Comparison of ENCODE assay signal across 14 cellular contexts in the genomic region with DNA sequence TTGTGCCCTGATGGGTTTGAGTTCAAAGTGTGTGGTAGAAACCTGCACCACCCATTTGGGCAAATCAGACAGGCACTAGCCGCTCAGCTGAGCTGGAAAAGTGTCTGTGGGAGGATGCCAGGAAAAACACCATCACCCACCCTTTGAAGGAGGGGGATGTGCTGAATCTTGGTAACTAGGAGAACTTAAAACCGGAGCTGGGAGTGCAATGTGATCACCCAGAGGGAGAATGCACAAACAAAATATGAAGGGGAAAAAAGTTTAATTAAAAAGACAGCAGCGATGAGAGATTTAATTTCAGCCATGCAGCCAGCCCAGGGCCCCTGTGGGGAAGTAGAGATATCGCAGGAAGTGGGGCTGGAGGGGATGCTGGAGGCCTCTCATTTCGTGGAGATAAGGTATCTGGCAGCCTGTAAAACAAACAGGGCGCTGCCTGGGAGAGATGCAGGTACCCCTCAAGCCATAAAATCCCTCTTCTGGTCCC.
DNase-seq lines count a peak whose midpoint lies in the region; ATAC-seq and TF ChIP-seq lines count a peak whose summit lies in the region.
"Had no signal": no experiment of that assay in that cellular context is flagged by ENCODE, and none has a peak within 500 bp of the region (broad histone marks: within the 10 kb centered on the region; RNA-seq: fewer than 3 reads in every experiment).

No MANE protein-coding gene starts in this region.

- H3K9me3 Mint-ChIP-seq in GM23338 = no peaks in the 10 kb centered on the region; the same call in 2 of the 3 replicates
- H3K9me3 Mint-ChIP-seq in nephron = no peaks in the 10 kb centered on the region
- no peaks in the 10 kb centered on the region for H3K9me3 Mint-ChIP-seq in CD14-positive monocyte
- no peaks in the 10 kb centered on the region for H3K9me3 Mint-ChIP-seq in Calu3 (ENCODE audit: low read depth, unreplicated experiment)

- H4K20me1 ChIP-seq in GM23338 (replicated peaks; ENCODE audit: insufficient read depth) = no peaks in the 10 kb centered on the region

- peaks cover 21% of the 10 kb centered on the region for H3K4me1 ChIP-seq in GM23338 (ENCODE audit: insufficient read depth)

- H3F3A ChIP-seq in GM23338 (replicated peaks; ENCODE audit: low read depth) = no peaks in the 10 kb centered on the region

- peaks cover 32% of the 10 kb centered on the region for H3K4me1 Mint-ChIP-seq in GM23338
- H3K4me1 Mint-ChIP-seq in nephron = peaks cover 67% of the 10 kb centered on the region
- H3K4me1 Mint-ChIP-seq in CD14-positive monocyte = peaks cover 13% of the 10 kb centered on the region
- peaks cover 8% of the 10 kb centered on the region for H3K4me1 Mint-ChIP-seq in Calu3 (ENCODE audit: low read depth, unreplicated experiment)

- H3K36me3 Mint-ChIP-seq in GM23338 (ENCODE audit: low read depth) = no peaks in the 10 kb centered on the region
- H3K36me3 Mint-ChIP-seq in nephron (ENCODE audit: low read depth) = no peaks in the 10 kb centered on the region
- no peaks in the 10 kb centered on the region for H3K36me3 Mint-ChIP-seq in CD14-positive monocyte
- H3K36me3 Mint-ChIP-seq in Calu3 (ENCODE audit: insufficient read depth, unreplicated experiment) = no peaks in the 10 kb centered on the region

- no peak overlapping the region for H3K4me3 ChIP-seq in GM23338
- H3K4me3 ChIP-seq: SJSA1, skin epidermis had no signal

- no peaks in the 10 kb centered on the region for H3K36me3 ChIP-seq in GM23338 (ENCODE audit: insufficient read depth)
- H3K36me3 ChIP-seq: SJSA1 had no signal

- no peaks in the 10 kb centered on the region for H3K79me2 ChIP-seq in GM23338 (replicated peaks; ENCODE audit: insufficient read depth)

- peaks cover 10% of the 10 kb centered on the region for H3K9me2 ChIP-seq in GM23338 (ENCODE audit: insufficient read depth)

- H3K27ac ChIP-seq in GM23338 (ENCODE audit: low read depth) = no peak overlapping the region
- H3K27ac ChIP-seq: C4-2B, SJSA1 had no signal

- TF ChIP-seq CTCF in GM23338 (conservative IDR thresholded peaks at IDR 0.05; ENCODE audit: low read depth in 2 of 2) = no peak
- TF ChIP-seq CTCF in nephron (IDR thresholded peaks at IDR 0.05; ENCODE audit: unreplicated experiment in 3 of 3) = no peak
- TF ChIP-seq CTCF in CD14-positive monocyte (IDR thresholded peaks at IDR 0.05) = no peak
- TF ChIP-seq CTCF in Calu3 (IDR thresholded peaks at IDR 0.05; ENCODE audit: unreplicated experiment) = no peak

- BruUV-seq in Calu3 (replicated peaks; lab: Mats Ljungman, UMichigan) = no TSS peak

- peak; percentile 10 for DNase-seq in GM23338 (ENCODE audit: low spot score)
- peak; percentile 15 for DNase-seq in NCI-H2171 (lab: John Stamatoyannopoulos, UW)
- DNase-seq in astrocyte of the hippocampus (ENCODE audit: low read depth, low spot score) = peak; percentile 38
- DNase-seq in CD14-positive monocyte (ENCODE audit: low spot score) = no peak
- no peak for DNase-seq in Calu3
- DNase-seq in activated naive CD4-positive, alpha-beta T cell (lab: John Stamatoyannopoulos, UW) = no peak
- DNase-seq: GF-D8, NCI-H1048, NCI-H748 treated with DMSO at 0.1 percent for 48 hours had no signal

- no peaks in the 10 kb centered on the region for H3K27me3 ChIP-seq in GM23338 (ENCODE audit: insufficient read depth)
- H3K27me3 ChIP-seq: SJSA1 had no signal

- no peak overlapping the region for H3K27ac Mint-ChIP-seq in GM23338
- peak overlapping the region; percentile 85 to 94 (median 86) for H3K27ac Mint-ChIP-seq in nephron
- H3K27ac Mint-ChIP-seq in CD14-positive monocyte = peak overlapping the region in 1 of 7 donors; percentile 31
- no peak overlapping the region for H3K27ac Mint-ChIP-seq in Calu3 (ENCODE audit: unreplicated experiment)

- ATAC-seq in GM23338 (peak; percentile 56), HG02759 (IDR thresholded peaks at IDR 0.05; ENCODE audit: unreplicated experiment) (no peak)

- CTCF ChIA-PET in Calu3 (lab: Charles Lee) = interaction anchor here (0.6 kb wide), 2 partner anchors 132 to 139 kb away, joined by 3 read pairs; no protein-coding TSS in a partner anchor

- H3K27me3 Mint-ChIP-seq in GM23338 (ENCODE audit: insufficient read depth, low read depth, poor library complexity) (peaks cover 4% of the 10 kb centered on the region), nephron (ENCODE audit: low read depth) (peaks cover 13% of the 10 kb centered on the region), CD14-positive monocyte (ENCODE audit: low read depth in 3 of 3) (peaks cover 2 to 6% (median 5%) of the 10 kb centered on the region in 3 donors), Calu3 (ENCODE audit: unreplicated experiment) (no peaks in the 10 kb centered on the region)

- intact Hi-C loops in CD14-positive monocyte (cut with micrococcal nuclease) = no loop called here
- intact Hi-C loops in Calu3 (cut with micrococcal nuclease; ENCODE audit: unreplicated experiment) = no loop called here

- H3K4me2 ChIP-seq in GM23338 = peak overlapping the region; percentile 52

- H2AFZ ChIP-seq in GM23338 = peak overlapping the region; percentile 94

- H3K4me3 Mint-ChIP-seq in GM23338 (no peak overlapping the region), nephron (peak overlapping the region; percentile 8 to 27 (median 15)), CD14-positive monocyte (no peak overlapping the region), Calu3 (ENCODE audit: low read depth, unreplicated experiment) (no peak overlapping the region)

TF ChIP-seq in GM23338, 12 proteins besides CTCF, POLR2A, EP300 and RAD21 (continues in another document):
- TF ChIP-seq EZH2 (IDR thresholded peaks at IDR 0.05; ENCODE audit: low read depth, unreplicated experiment) = no peak
- TF ChIP-seq, protein P1, sequence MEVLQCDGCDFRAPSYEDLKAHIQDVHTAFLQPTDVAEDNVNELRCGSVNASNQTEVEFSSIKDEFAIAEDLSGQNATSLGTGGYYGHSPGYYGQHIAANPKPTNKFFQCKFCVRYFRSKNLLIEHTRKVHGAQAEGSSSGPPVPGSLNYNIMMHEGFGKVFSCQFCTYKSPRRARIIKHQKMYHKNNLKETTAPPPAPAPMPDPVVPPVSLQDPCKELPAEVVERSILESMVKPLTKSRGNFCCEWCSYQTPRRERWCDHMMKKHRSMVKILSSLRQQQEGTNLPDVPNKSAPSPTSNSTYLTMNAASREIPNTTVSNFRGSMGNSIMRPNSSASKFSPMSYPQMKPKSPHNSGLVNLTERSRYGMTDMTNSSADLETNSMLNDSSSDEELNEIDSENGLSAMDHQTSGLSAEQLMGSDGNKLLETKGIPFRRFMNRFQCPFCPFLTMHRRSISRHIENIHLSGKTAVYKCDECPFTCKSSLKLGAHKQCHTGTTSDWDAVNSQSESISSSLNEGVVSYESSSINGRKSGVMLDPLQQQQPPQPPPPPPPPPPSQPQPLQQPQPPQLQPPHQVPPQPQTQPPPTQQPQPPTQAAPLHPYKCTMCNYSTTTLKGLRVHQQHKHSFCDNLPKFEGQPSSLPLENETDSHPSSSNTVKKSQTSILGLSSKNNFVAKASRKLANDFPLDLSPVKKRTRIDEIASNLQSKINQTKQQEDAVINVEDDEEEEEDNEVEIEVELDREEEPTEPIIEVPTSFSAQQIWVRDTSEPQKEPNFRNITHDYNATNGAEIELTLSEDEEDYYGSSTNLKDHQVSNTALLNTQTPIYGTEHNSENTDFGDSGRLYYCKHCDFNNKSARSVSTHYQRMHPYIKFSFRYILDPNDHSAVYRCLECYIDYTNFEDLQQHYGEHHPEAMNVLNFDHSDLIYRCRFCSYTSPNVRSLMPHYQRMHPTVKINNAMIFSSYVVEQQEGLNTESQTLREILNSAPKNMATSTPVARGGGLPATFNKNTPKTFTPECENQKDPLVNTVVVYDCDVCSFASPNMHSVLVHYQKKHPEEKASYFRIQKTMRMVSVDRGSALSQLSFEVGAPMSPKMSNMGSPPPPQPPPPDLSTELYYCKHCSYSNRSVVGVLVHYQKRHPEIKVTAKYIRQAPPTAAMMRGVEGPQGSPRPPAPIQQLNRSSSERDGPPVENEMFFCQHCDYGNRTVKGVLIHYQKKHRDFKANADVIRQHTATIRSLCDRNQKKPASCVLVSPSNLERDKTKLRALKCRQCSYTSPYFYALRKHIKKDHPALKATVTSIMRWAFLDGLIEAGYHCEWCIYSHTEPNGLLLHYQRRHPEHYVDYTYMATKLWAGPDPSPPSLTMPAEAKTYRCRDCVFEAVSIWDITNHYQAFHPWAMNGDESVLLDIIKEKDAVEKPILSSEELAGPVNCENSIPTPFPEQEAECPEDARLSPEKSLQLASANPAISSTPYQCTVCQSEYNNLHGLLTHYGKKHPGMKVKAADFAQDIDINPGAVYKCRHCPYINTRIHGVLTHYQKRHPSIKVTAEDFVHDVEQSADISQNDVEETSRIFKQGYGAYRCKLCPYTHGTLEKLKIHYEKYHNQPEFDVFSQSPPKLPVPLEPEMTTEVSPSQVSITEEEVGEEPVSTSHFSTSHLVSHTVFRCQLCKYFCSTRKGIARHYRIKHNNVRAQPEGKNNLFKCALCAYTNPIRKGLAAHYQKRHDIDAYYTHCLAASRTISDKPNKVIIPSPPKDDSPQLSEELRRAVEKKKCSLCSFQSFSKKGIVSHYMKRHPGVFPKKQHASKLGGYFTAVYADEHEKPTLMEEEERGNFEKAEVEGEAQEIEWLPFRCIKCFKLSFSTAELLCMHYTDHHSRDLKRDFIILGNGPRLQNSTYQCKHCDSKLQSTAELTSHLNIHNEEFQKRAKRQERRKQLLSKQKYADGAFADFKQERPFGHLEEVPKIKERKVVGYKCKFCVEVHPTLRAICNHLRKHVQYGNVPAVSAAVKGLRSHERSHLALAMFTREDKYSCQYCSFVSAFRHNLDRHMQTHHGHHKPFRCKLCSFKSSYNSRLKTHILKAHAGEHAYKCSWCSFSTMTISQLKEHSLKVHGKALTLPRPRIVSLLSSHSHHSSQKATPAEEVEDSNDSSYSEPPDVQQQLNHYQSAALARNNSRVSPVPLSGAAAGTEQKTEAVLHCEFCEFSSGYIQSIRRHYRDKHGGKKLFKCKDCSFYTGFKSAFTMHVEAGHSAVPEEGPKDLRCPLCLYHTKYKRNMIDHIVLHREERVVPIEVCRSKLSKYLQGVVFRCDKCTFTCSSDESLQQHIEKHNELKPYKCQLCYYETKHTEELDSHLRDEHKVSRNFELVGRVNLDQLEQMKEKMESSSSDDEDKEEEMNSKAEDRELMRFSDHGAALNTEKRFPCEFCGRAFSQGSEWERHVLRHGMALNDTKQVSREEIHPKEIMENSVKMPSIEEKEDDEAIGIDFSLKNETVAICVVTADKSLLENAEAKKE (CRISPR knock-in tag; IDR thresholded peaks at IDR 0.05) = no peak
- TF ChIP-seq STAT1 (IDR thresholded peaks at IDR 0.05; ENCODE audit: unreplicated experiment) = no peak
- no peak for TF ChIP-seq ZNF114 (CRISPR knock-in tag; IDR thresholded peaks at IDR 0.05)
- no peak for TF ChIP-seq ZNF331 (CRISPR knock-in tag; IDR thresholded peaks at IDR 0.05; ENCODE audit: low read depth)
- TF ChIP-seq JUNB (IDR thresholded peaks at IDR 0.05; ENCODE audit: unreplicated experiment) = no peak
- TF ChIP-seq CREB1 (CRISPR knock-in tag; IDR thresholded peaks at IDR 0.05; ENCODE audit: low read depth) = no peak
- no peak for TF ChIP-seq POLR2AphosphoS5 (IDR thresholded peaks at IDR 0.05; ENCODE audit: low read depth)
- no peak for TF ChIP-seq EZH2phosphoT487 (IDR thresholded peaks at IDR 0.05; ENCODE audit: unreplicated experiment)

Comparison
In these comparisons a context has a peak if more than half of its experiments do, and no peak if none do; other contexts are left out.
1. DNase-seq: peak in GM23338 (single experiment), NCI-H2171 (single experiment) and astrocyte of the hippocampus (single experiment); none in CD14-positive monocyte (single experiment), Calu3 (single experiment) and activated naive CD4-positive, alpha-beta T cell (0 of 4).
2. H3K27ac Mint-ChIP-seq: peak in nephron (3 of 3); none in GM23338 (single experiment) and Calu3 (single experiment).
3. H3K4me3 Mint-ChIP-seq: peak in nephron (3 of 3); none in GM23338 (single experiment), CD14-positive monocyte (0 of 2) and Calu3 (single experiment).